8 cellular contexts compared by ENCODE assay signal in the genomic region with DNA sequence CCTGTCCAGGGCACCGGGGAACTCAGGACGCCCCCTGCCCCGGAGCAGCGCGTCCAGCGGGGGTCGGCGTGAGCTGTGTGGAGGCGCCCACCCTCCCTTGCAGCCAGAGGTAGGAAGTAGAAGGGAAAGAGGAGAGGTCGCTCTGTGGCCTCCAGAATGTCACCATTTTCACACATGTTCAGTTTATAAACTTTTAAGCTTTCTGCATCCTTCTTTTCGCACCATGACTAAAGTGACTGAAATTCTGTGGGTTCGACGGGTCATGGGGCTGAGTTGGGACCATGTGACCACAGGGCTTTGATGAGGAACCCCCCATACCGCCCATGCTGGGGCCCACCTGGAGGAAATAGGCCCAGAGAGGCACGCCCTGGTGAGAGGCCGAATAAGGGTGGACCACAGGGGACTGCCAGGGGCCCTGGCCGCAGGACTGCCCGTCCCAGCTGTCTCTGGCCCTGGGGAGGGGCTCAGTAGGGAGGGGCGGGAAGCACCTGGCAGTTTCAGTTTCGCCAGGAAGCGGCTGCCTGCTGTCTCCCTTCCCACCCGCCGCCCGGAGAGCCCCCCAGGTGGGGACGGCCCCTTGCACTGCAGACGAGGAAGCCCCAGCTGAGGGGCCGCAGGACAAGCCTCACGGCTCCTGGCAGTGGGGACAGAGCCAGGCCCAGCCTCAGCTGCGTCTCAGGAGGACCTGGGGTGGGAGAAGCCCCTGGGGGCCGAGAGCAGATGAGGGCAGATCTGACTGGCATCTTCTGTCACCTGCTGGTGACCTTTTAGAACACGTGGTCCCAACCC. TPM values are rescaled to one million over a fixed set of nuclear protein-coding genes. Genes with fewer than 3 reads are reported as not detected.
DNase-seq lines count a peak whose midpoint lies in the region; ATAC-seq, FAIRE-seq and TF ChIP-seq lines count a peak whose summit lies in the region.

No MANE protein-coding gene starts in this region.

- H3K9ac ChIP-seq in kidney (ENCODE audit: low read length in 2 of 2) = no peak overlapping the region

- TF ChIP-seq CTCF in GM13977 (IDR thresholded peaks at IDR 0.05; ENCODE audit: extremely low read depth, insufficient read depth, missing control alignments) (no peak), kidney (IDR thresholded peaks at IDR 0.05; ENCODE audit: borderline replicate concordance, extremely low read depth, insufficient read depth) (no peak)

- no peaks in the 10 kb centered on the region for H3K4me1 ChIP-seq in kidney (ENCODE audit: control insufficient read depth in 1 of 2, insufficient read depth in 1 of 2, low read depth in 1 of 2, low read length in 2 of 2)

- H3K4me3 ChIP-seq in kidney (ENCODE audit: low read length in 2 of 2) = no peak overlapping the region

- intact Hi-C loops in kidney (cut with DNase I) = no loop called here

- H3K36me3 ChIP-seq in kidney (ENCODE audit: control insufficient read depth in 1 of 2, insufficient read depth in 2 of 2, low read length in 2 of 2) = no peaks in the 10 kb centered on the region

- no peak overlapping the region for H3K27ac ChIP-seq in kidney (ENCODE audit: low read depth in 2 of 2, low read length in 2 of 2)

- DNase-seq in GM13977 (ENCODE audit: low spot score) = peak; percentile 92
- peak; percentile 83 for DNase-seq in germinal center (ENCODE audit: low spot score)
- DNase-seq in kidney = no peak
- DNase-seq in midbrain (lab: John Stamatoyannopoulos, UW) = no peak
- no peak for DNase-seq in iPS-NIHi11 (ENCODE audit: low spot score)
- no peak for DNase-seq in hepatic stellate cell (ENCODE audit: low spot score)

- FAIRE-seq in kidney (lab: Jason Lieb, UNC) = no peak

- ATAC-seq in GM21360 (IDR thresholded peaks at IDR 0.05; ENCODE audit: unreplicated experiment) = peak; percentile 41
- ATAC-seq in HG03354 (IDR thresholded peaks at IDR 0.05; ENCODE audit: poor library complexity, severe bottlenecking, unreplicated experiment) = peak; percentile 65

- in situ Hi-C loops in GM13977 (cut with MboI; ENCODE audit: low pct_unique_long_range_greater_than_20kb, low sequenced_read_pairs, unreplicated experiment) = no loop called here

- no peaks in the 10 kb centered on the region for H3K9me3 ChIP-seq in kidney (ENCODE audit: control insufficient read depth in 1 of 2, low read length in 2 of 2)

RNA-seq across cellular contexts. Expression of a gene that starts 9.0 kb away (rescaled TPM):
- total RNA-seq in kidney = 8.0 TPM
- 0.75 TPM for polyA plus RNA-seq in kidney (ENCODE audit: insufficient read depth, low read depth, low replicate concordance)

Comparison
In these comparisons a context has a peak if more than half of its experiments do, and no peak if none do; other contexts are left out.
1. DNase-seq: peak in GM13977 (single experiment) and germinal center (single experiment); none in kidney (single experiment), midbrain (single experiment), iPS-NIHi11 (single experiment) and hepatic stellate cell (single experiment).